Comparison of ENCODE assay signal across 1 cellular context in genomic region chr20:25553819-25554296, GRCh38.
TF ChIP-seq lines count a peak whose summit lies in the region.

No MANE protein-coding gene starts in this region.

TF ChIP-seq in HEK293, 187 proteins besides CTCF, POLR2A, EP300 and RAD21 (continued from another document):
- TF ChIP-seq ATF2 (tag by site-specific recombination; IDR thresholded peaks at IDR 0.05; ENCODE audit: low read depth) = no peak
- TF ChIP-seq ZFHX2 (tag by site-specific recombination; conservative IDR thresholded peaks at IDR 0.05) = no peak
- TF ChIP-seq WT1 (tag by site-specific recombination; IDR thresholded peaks at IDR 0.05) = no peak
- no peak for TF ChIP-seq ZNF211 (tag by site-specific recombination; IDR thresholded peaks at IDR 0.05; ENCODE audit: low read depth)
- TF ChIP-seq ZNF37A (tag by site-specific recombination; IDR thresholded peaks at IDR 0.05) = no peak
- no peak for TF ChIP-seq YY1 (tag by site-specific recombination; IDR thresholded peaks at IDR 0.05)
- peak; percentile 72 for TF ChIP-seq ZBTB44 (tag by site-specific recombination; IDR thresholded peaks at IDR 0.05)
- no peak for TF ChIP-seq ZNF391 (tag by site-specific recombination; IDR thresholded peaks at IDR 0.05; ENCODE audit: borderline replicate concordance, low read depth)
- TF ChIP-seq ZBTB17 (tag by site-specific recombination; IDR thresholded peaks at IDR 0.05) = no peak
- no peak for TF ChIP-seq ZNF146 (tag by site-specific recombination; IDR thresholded peaks at IDR 0.05)
- TF ChIP-seq ZNF473 (tag by site-specific recombination; IDR thresholded peaks at IDR 0.05) = no peak
- TF ChIP-seq ZBTB21 (tag by site-specific recombination; IDR thresholded peaks at IDR 0.05) = no peak
- TF ChIP-seq GLIS1 (tag by site-specific recombination; IDR thresholded peaks at IDR 0.05) = peak; percentile 11; the same call in 1 of the 2 replicates
- TF ChIP-seq ZIC2 (tag by site-specific recombination; IDR thresholded peaks at IDR 0.05) = peak; percentile 54
- no peak for TF ChIP-seq ZNF2 (tag by site-specific recombination; IDR thresholded peaks at IDR 0.05)
- TF ChIP-seq ZNF214 (tag by site-specific recombination; IDR thresholded peaks at IDR 0.05; ENCODE audit: borderline replicate concordance) = no peak
